Comparison of ENCODE assay signal across 9 cellular contexts in genomic region chr2:231483398-231484329, GRCh38. TPM values are rescaled to one million over a fixed set of nuclear protein-coding genes. Genes with fewer than 3 reads are reported as not detected.
DNase-seq lines count a peak whose midpoint lies in the region; ATAC-seq, FAIRE-seq and TF ChIP-seq lines count a peak whose summit lies in the region.
"Had no signal": no experiment of that assay in that cellular context is flagged by ENCODE, and none has a peak within 500 bp of the region (broad histone marks: within the 10 kb centered on the region; RNA-seq: fewer than 3 reads in every experiment).

No MANE protein-coding gene starts in this region.

- ATAC-seq in GM18511 (IDR thresholded peaks at IDR 0.05; ENCODE audit: unreplicated experiment) (peak; percentile 42), T-cell (replicated peaks in 1 of 4) (peak; percentile 43 to 63 (median 47)), GM21528 (IDR thresholded peaks at IDR 0.05; ENCODE audit: low FRiP score, unreplicated experiment) (no peak), HG03025 (IDR thresholded peaks at IDR 0.05; ENCODE audit: low FRiP score, unreplicated experiment) (no peak), HG03135 (IDR thresholded peaks at IDR 0.05; ENCODE audit: unreplicated experiment) (no peak)

- no peak for TF ChIP-seq POLR2A in tibial nerve (IDR thresholded peaks at IDR 0.05)

- H3K9ac ChIP-seq in mucosa of rectum (ENCODE audit: low read depth in 1 of 2, low read length in 2 of 2) = peak overlapping the region; percentile 41 to 78

- H3K4me3 ChIP-seq in bronchial epithelial cell (ENCODE audit: low read depth, low read length) (peak overlapping the region; percentile 42), mucosa of rectum (ENCODE audit: low read length in 2 of 2) (peak overlapping the region; percentile 13 to 72), tibial nerve (peak overlapping the region; percentile 13 to 56 (median 42))

- H3K4me1 Mint-ChIP-seq in T-cell = peaks cover 7 to 20% (median 19%) of the 10 kb centered on the region in 3 donors

- WGBS in tibial nerve, 2 donors = 41 to 74% methylated on average over 47 to 59 of the region's 65 CpGs

- no peaks in the 10 kb centered on the region for H3K9me3 ChIP-seq in mucosa of rectum (ENCODE audit: control insufficient read depth in 2 of 2, low read length in 2 of 2)
- H3K9me3 ChIP-seq in tibial nerve = no peaks in the 10 kb centered on the region

- H3K4me1 ChIP-seq in mucosa of rectum (ENCODE audit: control insufficient read depth in 2 of 2, insufficient read depth in 2 of 2, low read length in 2 of 2) (peaks cover 0 to 4% of the 10 kb centered on the region in 2 donors), tibial nerve (peaks cover 0 to 15% (median 0%) of the 10 kb centered on the region in 4 donors)

- CTCF ChIA-PET in T-cell (lab: Charles Lee) = interaction anchor here (0.6 to 1.6 kb wide), 8 partner anchors 10 to 774 kb away, joined by 3 to 22 read pairs (median 4); partner anchors contain the start of gene NCL (in 1 of the 2)

- FAIRE-seq in bronchial epithelial cell (lab: Jason Lieb, UNC) = no peak

- DNase-seq in T-cell (peak in 31 of 34 experiments; percentile 1 to 55 (median 34)), bronchial epithelial cell (ENCODE audit: low read depth) (no peak), tibial nerve (ENCODE audit: low spot score in 2 of 2) (no peak)

- H3K36me3 Mint-ChIP-seq in T-cell = no peaks in the 10 kb centered on the region

- TF ChIP-seq CTCF in bronchial epithelial cell (IDR thresholded peaks at IDR 0.05; ENCODE audit: insufficient read depth, low read length, severe bottlenecking) (no peak), tibial nerve (IDR thresholded peaks at IDR 0.05) (no peak)

- H3K9me3 Mint-ChIP-seq in T-cell = no peaks in the 10 kb centered on the region

- H3K27ac Mint-ChIP-seq in T-cell = peak overlapping the region; percentile 87 to 89
- H3K27ac Mint-ChIP-seq: nephron had no signal

- H3K27me3 ChIP-seq in bronchial epithelial cell (ENCODE audit: control insufficient read depth, insufficient read depth, low read length) (no peaks in the 10 kb centered on the region), mucosa of rectum (ENCODE audit: control insufficient read depth in 2 of 2, insufficient read depth in 2 of 2, low read length in 2 of 2) (no peaks in the 10 kb centered on the region), tibial nerve (no peaks in the 10 kb centered on the region)

- no peaks in the 10 kb centered on the region for H3K36me3 ChIP-seq in bronchial epithelial cell (ENCODE audit: control insufficient read depth, insufficient read depth, low read length)
- no peaks in the 10 kb centered on the region for H3K36me3 ChIP-seq in mucosa of rectum (ENCODE audit: control insufficient read depth in 2 of 2, insufficient read depth in 2 of 2, low read length in 2 of 2)
- no peaks in the 10 kb centered on the region for H3K36me3 ChIP-seq in tibial nerve

- POLR2A ChIA-PET in T-cell (lab: Charles Lee) = interaction anchor here (0.6 to 1.0 kb wide), 3 partner anchors 17 to 72 kb away, joined by 3 to 6 read pairs (median 4); partner anchors contain the start of gene NCL (in 1 of the 2)

- TF ChIP-seq EP300 in tibial nerve (IDR thresholded peaks at IDR 0.05) = no peak

- H3K27ac ChIP-seq in mucosa of rectum (ENCODE audit: low read depth in 2 of 2, low read length in 2 of 2) = peak overlapping the region; percentile 43 to 61
- peak overlapping the region; percentile 7 to 81 (median 51) for H3K27ac ChIP-seq in tibial nerve

- H3K4me3 Mint-ChIP-seq in T-cell = peak overlapping the region; percentile 73 to 81 (median 78)
- H3K4me3 Mint-ChIP-seq: nephron had no signal

- peaks cover 0 to 2% of the 10 kb centered on the region in 2 donors for H3K27me3 Mint-ChIP-seq in T-cell

RNA-seq across cellular contexts. Expression of gene NCL, which starts 19.4 kb away (rescaled TPM):
- total RNA-seq in T-cell (100 to 1,000 TPM; 358 to 468 (median 397) TPM), bronchial epithelial cell (134 and 175 TPM in 2 replicates), tibial nerve (100 to 1,000 TPM; 119 to 202 (median 143) TPM)

RNA-seq across cellular contexts. Expression of gene NMUR1, which starts 46.6 kb away (rescaled TPM):
- 1 to 10 TPM in 2 of 5 donors, under 1 TPM in 3; 0.62 to 3.0 (median 0.70) TPM for total RNA-seq in T-cell
- not detected in 2 replicates for total RNA-seq in bronchial epithelial cell
- total RNA-seq in tibial nerve = 1 to 10 TPM in 1 of 4 donors, under 1 TPM in 2, not detected in 1; 0.21 to 2.5 (median 0.22) TPM

Comparison
In these comparisons a context has a peak if more than half of its experiments do, and no peak if none do; other contexts are left out.
1. ATAC-seq: peak in GM18511 (single experiment) and T-cell (4 of 4); none in GM21528 (single experiment), HG03025 (single experiment) and HG03135 (single experiment).
2. DNase-seq: peak in T-cell (31 of 34); none in bronchial epithelial cell (single experiment) and tibial nerve (0 of 2).
3. Peak in every context shown above with its lines, with median percentiles within 50 percentile points of each other: H3K4me3 ChIP-seq.